ENCODE assay signal across 25 cellular contexts in genomic region chr4:95388911-95389310, GRCh38.
A peak's percentile ranks its signal among the peaks of the same experiment; 100 is the strongest.
DNase-seq lines count a peak whose midpoint lies in the region; ATAC-seq and TF ChIP-seq lines count a peak whose summit lies in the region.
"Had no signal": no experiment of that assay in that cellular context is flagged by ENCODE, and none has a peak within 500 bp of the region (broad histone marks: within the 10 kb centered on the region; RNA-seq: fewer than 3 reads in every experiment).

No MANE protein-coding gene starts in this region.

- H3K36me3 ChIP-seq in thyroid gland (no peaks in the 10 kb centered on the region), A673 (ENCODE audit: insufficient read depth, low read length, poor library complexity, severe bottlenecking) (no peaks in the 10 kb centered on the region)
- H3K36me3 ChIP-seq: breast epithelium, sigmoid colon, upper lobe of right lung had no signal

- no peak for TF ChIP-seq POLR2A in thyroid gland (IDR thresholded peaks at IDR 0.05)

- peak overlapping the region; percentile 4; the same call in 1 of the 2 replicates for H3K4me3 Mint-ChIP-seq in WTC11
- H3K4me3 Mint-ChIP-seq: CD4-positive, CD25-positive, alpha-beta regulatory T cell; memory B cell; stimulated activated memory B cell treated with anti-CD40 and anti-IgM and Interleukin-4, amounts not matched to agents 10 μg/mL and 1 μg/mL and 100 μg/mL, for 72 hours; T-helper 17 cell had no signal

- no peak for TF ChIP-seq CTCF in WTC11 (IDR thresholded peaks at IDR 0.05)
- TF ChIP-seq CTCF in thyroid gland (IDR thresholded peaks at IDR 0.05), result no peak
- TF ChIP-seq CTCF in A673 (conservative IDR thresholded peaks at IDR 0.05; ENCODE audit: low read depth, low read length), result no peak

- BruUV-seq in A673 (replicated peaks; lab: Mats Ljungman, UMichigan), result no TSS peak

- no peaks in the 10 kb centered on the region for H3K9me3 Mint-ChIP-seq in WTC11
- H3K9me3 Mint-ChIP-seq: stimulated activated memory B cell treated with anti-CD40 and anti-IgM and Interleukin-4, amounts not matched to agents 10 μg/mL and 1 μg/mL and 100 μg/mL, for 72 hours had no signal

- intact Hi-C loops in thyroid gland (cut with DNase I) (no loop called here), A673 (cut with micrococcal nuclease; ENCODE audit: unreplicated experiment) (no loop called here)

- CTCF ChIA-PET in WTC11 (lab: Charles Lee), result interaction anchor here (1.0 kb wide), 1 partner anchor 26 kb away, joined by 3 read pairs; no protein-coding TSS in a partner anchor
- CTCF ChIA-PET in A673 (lab: Charles Lee), result no interaction called here

- H3K4me3 ChIP-seq in thyroid gland (replicated peaks in 1 of 3), result no peak overlapping the region
- no peak overlapping the region for H3K4me3 ChIP-seq in A673 (ENCODE audit: low read depth, low read length, poor library complexity, severe bottlenecking)
- H3K4me3 ChIP-seq: breast epithelium, GM23248, sigmoid colon, upper lobe of right lung had no signal

- H3K4me1 Mint-ChIP-seq in WTC11, result peaks cover 26% of the 10 kb centered on the region
- H3K4me1 Mint-ChIP-seq: CD4-positive, CD25-positive, alpha-beta regulatory T cell; memory B cell; stimulated activated memory B cell treated with anti-CD40 and anti-IgM and Interleukin-4, amounts not matched to agents 10 μg/mL and 1 μg/mL and 100 μg/mL, for 72 hours; T-helper 17 cell had no signal

- H3K9me3 ChIP-seq in thyroid gland (no peaks in the 10 kb centered on the region), A673 (ENCODE audit: low read depth, low read length, poor library complexity, severe bottlenecking) (no peaks in the 10 kb centered on the region)
- H3K9me3 ChIP-seq: breast epithelium, sigmoid colon, upper lobe of right lung had no signal

- H3K27me3 ChIP-seq in thyroid gland, result no peaks in the 10 kb centered on the region
- no peaks in the 10 kb centered on the region for H3K27me3 ChIP-seq in A673 (replicated peaks; ENCODE audit: insufficient read depth, low read depth, low read length, poor library complexity)
- H3K27me3 ChIP-seq: breast epithelium, sigmoid colon, upper lobe of right lung had no signal

- peak overlapping the region; percentile 28 to 79 (median 68) for H3K27ac ChIP-seq in thyroid gland
- H3K27ac ChIP-seq in A673 (ENCODE audit: low read depth, low read length, poor library complexity, severe bottlenecking), result no peak overlapping the region
- H3K27ac ChIP-seq: breast epithelium, GM23248, RWPE1, sigmoid colon, upper lobe of right lung had no signal

- H3K4me1 ChIP-seq in thyroid gland (peaks cover 22 to 24% of the 10 kb centered on the region in 2 donors), A673 (ENCODE audit: insufficient read depth, low read length, poor library complexity, severe bottlenecking) (no peaks in the 10 kb centered on the region)
- H3K4me1 ChIP-seq: breast epithelium, sigmoid colon, upper lobe of right lung had no signal

- H3K36me3 Mint-ChIP-seq in WTC11, result no peaks in the 10 kb centered on the region
- H3K36me3 Mint-ChIP-seq: CD4-positive, CD25-positive, alpha-beta regulatory T cell; memory B cell; stimulated activated memory B cell treated with anti-CD40 and anti-IgM and Interleukin-4, amounts not matched to agents 10 μg/mL and 1 μg/mL and 100 μg/mL, for 72 hours had no signal

- no peak for ATAC-seq in WTC11
- ATAC-seq: esophagus mucosa; left lobe of liver; stimulated activated memory B cell treated with anti-CD40 and anti-IgM and Interleukin-4, amounts not matched to agents 10 μg/mL and 1 μg/mL and 100 μg/mL, for 72 hours; T-helper 17 cell; upper lobe of right lung had no signal

- H3K27ac Mint-ChIP-seq in WTC11, result no peak overlapping the region
- H3K27ac Mint-ChIP-seq: CD4-positive, CD25-positive, alpha-beta regulatory T cell; memory B cell; stimulated activated memory B cell treated with anti-CD40 and anti-IgM and Interleukin-4, amounts not matched to agents 10 μg/mL and 1 μg/mL and 100 μg/mL, for 72 hours; T-helper 17 cell had no signal

- POLR2A ChIA-PET in WTC11 (lab: Charles Lee) (no interaction called here), A673 (lab: Charles Lee; ENCODE audit: low non-redundant PET) (no interaction called here)

- DNase-seq in NCI-H2029 (lab: John Stamatoyannopoulos, UW) (peak; percentile 2), WTC11 (ENCODE audit: low spot score) (no peak), glomerular visceral epithelial cell (ENCODE audit: extremely low spot score) (peak; percentile 9), thyroid gland (no peak), DMS114 treated with DMSO at 0.1 percent for 48 hours (lab: John Stamatoyannopoulos, UW; ENCODE audit: unreplicated experiment) (no peak), RPMI8226 (no peak), A673 (ENCODE audit: low spot score) (no peak)
- DNase-seq: CD4-positive, CD25-positive, alpha-beta regulatory T cell; effector CD8-positive, alpha-beta T cell; foreskin fibroblast; GM23248; NCI-H1092; NCI-H1694 treated with DMSO at 0.1 percent for 48 hours; posterior cingulate gyrus; sigmoid colon; stimulated activated CD4-positive, alpha-beta T cell treated with anti-CD3 and anti-CD28 coated beads, Interleukin-4, amount 100 ng/mL, for 4 hours; substantia nigra; T-helper 17 cell; upper lobe of right lung had no signal

- H3K27me3 Mint-ChIP-seq in WTC11 (ENCODE audit: low read depth), result peaks cover 91% of the 10 kb centered on the region
- H3K27me3 Mint-ChIP-seq: CD4-positive, CD25-positive, alpha-beta regulatory T cell; memory B cell; stimulated activated memory B cell treated with anti-CD40 and anti-IgM and Interleukin-4, amounts not matched to agents 10 μg/mL and 1 μg/mL and 100 μg/mL, for 72 hours; T-helper 17 cell had no signal

TF ChIP-seq in WTC11, 78 proteins besides CTCF, POLR2A, EP300 and RAD21 (continues in another document):
- no peak for TF ChIP-seq NR2C2 (CRISPR knock-in tag; IDR thresholded peaks at IDR 0.05)
- no peak for TF ChIP-seq MXD4 (CRISPR knock-in tag; IDR thresholded peaks at IDR 0.05; ENCODE audit: borderline replicate concordance)
- TF ChIP-seq, protein P1, sequence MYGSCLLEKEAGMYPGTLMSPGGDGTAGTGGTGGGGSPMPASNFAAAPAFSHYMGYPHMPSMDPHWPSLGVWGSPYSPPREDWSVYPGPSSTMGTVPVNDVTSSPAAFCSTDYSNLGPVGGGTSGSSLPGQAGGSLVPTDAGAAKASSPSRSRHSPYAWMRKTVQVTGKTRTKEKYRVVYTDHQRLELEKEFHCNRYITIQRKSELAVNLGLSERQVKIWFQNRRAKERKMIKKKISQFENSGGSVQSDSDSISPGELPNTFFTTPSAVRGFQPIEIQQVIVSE (CRISPR knock-in tag; IDR thresholded peaks at IDR 0.05; ENCODE audit: borderline replicate concordance), result no peak
- no peak for TF ChIP-seq PRRX2 (CRISPR knock-in tag; IDR thresholded peaks at IDR 0.05)
- no peak for TF ChIP-seq ZNF121 (CRISPR knock-in tag; IDR thresholded peaks at IDR 0.05)
- no peak for TF ChIP-seq MYBL2 (CRISPR knock-in tag; IDR thresholded peaks at IDR 0.05)
- no peak for TF ChIP-seq CREB1 (CRISPR knock-in tag; IDR thresholded peaks at IDR 0.05)
- no peak for TF ChIP-seq NFYB (CRISPR knock-in tag; conservative IDR thresholded peaks at IDR 0.05; ENCODE audit: low read depth)
- TF ChIP-seq NFATC4 (CRISPR knock-in tag; IDR thresholded peaks at IDR 0.05), result no peak
- no peak for TF ChIP-seq RELA (CRISPR knock-in tag; IDR thresholded peaks at IDR 0.05; ENCODE audit: borderline replicate concordance)
- TF ChIP-seq FOXJ3 (CRISPR knock-in tag; IDR thresholded peaks at IDR 0.05; ENCODE audit: borderline replicate concordance), result no peak
- TF ChIP-seq ZNF532 (CRISPR knock-in tag; IDR thresholded peaks at IDR 0.05; ENCODE audit: borderline replicate concordance), result no peak
- TF ChIP-seq, protein P2, sequence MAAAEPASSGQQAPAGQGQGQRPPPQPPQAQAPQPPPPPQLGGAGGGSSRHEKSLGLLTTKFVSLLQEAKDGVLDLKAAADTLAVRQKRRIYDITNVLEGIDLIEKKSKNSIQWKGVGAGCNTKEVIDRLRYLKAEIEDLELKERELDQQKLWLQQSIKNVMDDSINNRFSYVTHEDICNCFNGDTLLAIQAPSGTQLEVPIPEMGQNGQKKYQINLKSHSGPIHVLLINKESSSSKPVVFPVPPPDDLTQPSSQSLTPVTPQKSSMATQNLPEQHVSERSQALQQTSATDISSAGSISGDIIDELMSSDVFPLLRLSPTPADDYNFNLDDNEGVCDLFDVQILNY (CRISPR knock-in tag; IDR thresholded peaks at IDR 0.05), result no peak

Comparison
In these comparisons a context has a peak if more than half of its experiments do, and no peak if none do; other contexts are left out.
1. DNase-seq: peak in NCI-H2029 (single experiment) and glomerular visceral epithelial cell (single experiment); none in WTC11 (single experiment), thyroid gland (0 of 2), DMS114 treated with DMSO at 0.1 percent for 48 hours (single experiment), RPMI8226 (single experiment) and A673 (single experiment).